In the genomic region with DNA sequence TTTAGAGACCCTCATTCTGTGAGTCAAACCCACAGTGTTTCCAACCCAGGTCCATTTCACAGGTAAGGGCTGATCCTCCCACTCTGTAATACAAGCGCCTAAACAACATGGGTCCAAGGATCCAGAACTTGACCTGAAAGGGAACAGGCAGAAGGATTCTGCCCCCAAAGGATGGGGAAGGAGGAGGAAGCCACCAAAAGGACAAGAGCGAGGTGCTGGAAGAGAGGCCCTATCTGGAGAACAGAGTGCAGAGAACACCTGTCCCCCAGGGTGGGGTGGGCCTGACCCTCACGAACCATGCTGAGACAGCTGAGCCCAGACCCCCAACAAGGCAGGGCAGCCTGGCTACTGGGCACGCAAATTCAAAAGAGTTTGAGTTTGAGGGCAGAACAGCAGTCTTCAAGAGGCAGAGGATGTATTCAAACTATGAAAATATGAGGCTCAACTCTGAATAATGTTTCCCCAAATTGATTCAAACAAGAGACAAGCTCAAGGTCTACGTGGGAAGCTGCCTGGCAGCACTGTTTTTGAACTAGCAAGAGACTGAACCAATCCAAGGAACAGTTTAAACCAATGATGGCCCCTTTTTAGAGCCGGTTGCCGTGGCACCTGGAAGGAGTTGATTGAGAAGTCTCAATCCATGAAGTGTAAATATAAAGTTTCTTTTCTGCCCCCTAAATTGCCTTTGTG, we compare ENCODE assay signal across 18 cellular contexts.
DNase-seq lines count a peak whose midpoint lies in the region; ATAC-seq and TF ChIP-seq lines count a peak whose summit lies in the region.
"Had no signal": no experiment of that assay in that cellular context is flagged by ENCODE, and none has a peak within 500 bp of the region (broad histone marks: within the 10 kb centered on the region; RNA-seq: fewer than 3 reads in every experiment).

No MANE protein-coding gene starts in this region.

- H3K4me3 ChIP-seq in GM23248 (no peak overlapping the region), SK-N-SH (ENCODE audit: low read depth in 2 of 2, low read length in 1 of 2) (no peak overlapping the region), liver (ENCODE audit: low read depth in 1 of 3, low read length in 3 of 3) (peak overlapping the region; percentile 18 to 29 (median 19)), skeletal muscle satellite cell (ENCODE audit: low read length) (no peak overlapping the region)
- H3K4me3 ChIP-seq: GM12878, GM23338, SJSA1 had no signal

- POLR2A ChIA-PET in SK-N-SH (lab: Yijun Ruan, JAX): no interaction called here

- H3K27me3 ChIP-seq in GM23248 (replicated peaks; ENCODE audit: insufficient read depth): no peaks in the 10 kb centered on the region
- H3K27me3 ChIP-seq in SK-N-SH (ENCODE audit: insufficient read depth): no peaks in the 10 kb centered on the region
- H3K27me3 ChIP-seq in liver (ENCODE audit: control insufficient read depth in 4 of 4, insufficient read depth in 4 of 4, low read length in 3 of 4): no peaks in the 10 kb centered on the region
- H3K27me3 ChIP-seq in skeletal muscle satellite cell (ENCODE audit: control insufficient read depth, insufficient read depth, low read length): peaks cover 4% of the 10 kb centered on the region
- H3K27me3 ChIP-seq: BE2C, SJSA1 had no signal

- CTCF ChIA-PET in SK-N-SH (lab: Yijun Ruan, JAX): interaction anchor here (1.5 kb wide), 1 partner anchor 9 kb away, joined by 3 read pairs; no protein-coding TSS in a partner anchor

- no peak for TF ChIP-seq EP300 in SK-N-SH (IDR thresholded peaks at IDR 0.05; ENCODE audit: borderline replicate concordance in 1 of 2, low read depth in 1 of 2, low read length in 1 of 2)

- H3K4me1 ChIP-seq in GM23248 (ENCODE audit: insufficient read depth) (peaks cover 17% of the 10 kb centered on the region), SK-N-SH (ENCODE audit: control insufficient read depth in 1 of 2, insufficient read depth in 2 of 2, low read depth in 1 of 2, low read length in 1 of 2) (no peaks in the 10 kb centered on the region; a peak in 2 of 4 replicates), liver (ENCODE audit: control insufficient read depth in 4 of 4, insufficient read depth in 4 of 4, low read length in 3 of 4) (peaks cover 7 to 71% (median 40%) of the 10 kb centered on the region in 4 donors), skeletal muscle satellite cell (ENCODE audit: control insufficient read depth, insufficient read depth, low read length) (peaks cover 29% of the 10 kb centered on the region)
- H3K4me1 ChIP-seq: BE2C had no signal

- TF ChIP-seq CTCF in SK-N-SH (IDR thresholded peaks at IDR 0.05): no peak
- no peak for TF ChIP-seq CTCF in liver (IDR thresholded peaks at IDR 0.05; ENCODE audit: low read depth, low read length, missing input control)

- H3K4me2 ChIP-seq in GM23248 (ENCODE audit: unreplicated experiment): peak overlapping the region; percentile 6
- 0 out of 2 replicates have a peak overlapping the region, but pooled peaks have one; percentile 12 for H3K4me2 ChIP-seq in SK-N-SH
- H3K4me2 ChIP-seq in skeletal muscle satellite cell (ENCODE audit: low read length): peak overlapping the region; percentile 64
- H3K4me2 ChIP-seq: GM23338 had no signal

- H3K27ac ChIP-seq in GM23248 (no peak overlapping the region), SK-N-SH (ENCODE audit: low read depth in 2 of 2, low read length in 1 of 2) (no peak overlapping the region), liver (ENCODE audit: low read depth in 1 of 2, low read length in 2 of 2) (peak overlapping the region; percentile 88 to 93)
- H3K27ac ChIP-seq: RWPE1, SJSA1 had no signal

- H3K36me3 ChIP-seq in GM23248 (ENCODE audit: low read depth): no peaks in the 10 kb centered on the region
- H3K36me3 ChIP-seq in SK-N-SH (replicated peaks in 1 of 2; ENCODE audit: control insufficient read depth in 1 of 2, insufficient read depth in 2 of 2, low read length in 1 of 2): no peaks in the 10 kb centered on the region
- no peaks in the 10 kb centered on the region for H3K36me3 ChIP-seq in liver (ENCODE audit: control insufficient read depth in 4 of 4, insufficient read depth in 3 of 4, low read depth in 1 of 4, low read length in 3 of 4)
- no peaks in the 10 kb centered on the region for H3K36me3 ChIP-seq in skeletal muscle satellite cell (ENCODE audit: insufficient read depth, low read length)
- H3K36me3 ChIP-seq: BE2C, SJSA1 had no signal

- in situ Hi-C loops in GM23248 (cut with MboI): no loop called here

- DNase-seq in GM23248 (no peak), SK-N-SH (no peak), DMS79 treated with DMSO at 0.1 percent for 48 hours (lab: John Stamatoyannopoulos, UW) (no peak)
- DNase-seq in stimulated activated CD4-positive, alpha-beta T cell treated with anti-CD3 and anti-CD28 coated beads, Interleukin-4, amount 100 ng/mL, for 4 hours: no peak
- DNase-seq: BE2C; CD4-positive, alpha-beta T cell; GDM1; NCI-H1417; NCI-H187 treated with DMSO at 0.1 percent for 48 hours; NCI-H2171; NCI-H69 had no signal

- H3K79me2 ChIP-seq in GM23248 (ENCODE audit: insufficient read depth): no peaks in the 10 kb centered on the region
- H3K79me2 ChIP-seq in SK-N-SH (ENCODE audit: insufficient read depth): no peaks in the 10 kb centered on the region

- ATAC-seq in GM21515 (IDR thresholded peaks at IDR 0.05; ENCODE audit: unreplicated experiment): no peak
- ATAC-seq: GM12878, GM23338 had no signal

- H3F3A ChIP-seq in GM23248 (ENCODE audit: insufficient read depth) (no peaks in the 10 kb centered on the region), SK-N-SH (replicated peaks; ENCODE audit: insufficient read depth) (no peaks in the 10 kb centered on the region)

- H3K9me3 ChIP-seq in GM23248 (ENCODE audit: low read depth) (no peaks in the 10 kb centered on the region), SK-N-SH (no peaks in the 10 kb centered on the region), liver (ENCODE audit: control insufficient read depth in 4 of 4, low read length in 3 of 4) (peaks cover 0 to 3% (median 0%) of the 10 kb centered on the region in 4 donors), skeletal muscle satellite cell (replicated peaks; ENCODE audit: low read length) (no peaks in the 10 kb centered on the region)
- H3K9me3 ChIP-seq: BE2C, SJSA1 had no signal

- H4K20me1 ChIP-seq in GM23248 (ENCODE audit: insufficient read depth): no peaks in the 10 kb centered on the region
- H4K20me1 ChIP-seq in SK-N-SH (ENCODE audit: insufficient read depth): no peaks in the 10 kb centered on the region

- no peak overlapping the region for H3K9ac ChIP-seq in GM23248
- H3K9ac ChIP-seq in SK-N-SH: no peak overlapping the region
- peak overlapping the region; percentile 66 to 93 for H3K9ac ChIP-seq in liver (ENCODE audit: low read depth in 1 of 2, low read length in 2 of 2)
- no peak overlapping the region for H3K9ac ChIP-seq in skeletal muscle satellite cell (ENCODE audit: low read depth, low read length)

- H3K9me2 ChIP-seq in GM23248 (ENCODE audit: insufficient read depth): no peaks in the 10 kb centered on the region
- no peaks in the 10 kb centered on the region for H3K9me2 ChIP-seq in SK-N-SH

- H2AFZ ChIP-seq in GM23248: no peak overlapping the region
- H2AFZ ChIP-seq in SK-N-SH (ENCODE audit: low read depth): no peak overlapping the region
- H2AFZ ChIP-seq: GM23338 had no signal

- 86 to 91% methylated on average over 7 of the region's 7 CpGs for WGBS in GM23248 (ENCODE audit: low coverage in 1 of 2, low lambda C conversion rate in 2 of 2, missing lambda C conversion rate in 2 of 2), 2 experiments
- WGBS in SK-N-SH (ENCODE audit: low lambda C conversion rate): 79% methylated on average over 7 of the region's 7 CpGs
- WGBS in liver: 48% methylated on average over 7 of the region's 7 CpGs

- TF ChIP-seq RAD21 in SK-N-SH (IDR thresholded peaks at IDR 0.05; ENCODE audit: low read length) (no peak), liver (IDR thresholded peaks at IDR 0.05) (no peak)

TF ChIP-seq in liver, 16 proteins besides CTCF, POLR2A, EP300 and RAD21:
- TF ChIP-seq HNF4A (conservative IDR thresholded peaks at IDR 0.05): peak in 1 of 2 donors; percentile 1
- TF ChIP-seq, protein P1, sequence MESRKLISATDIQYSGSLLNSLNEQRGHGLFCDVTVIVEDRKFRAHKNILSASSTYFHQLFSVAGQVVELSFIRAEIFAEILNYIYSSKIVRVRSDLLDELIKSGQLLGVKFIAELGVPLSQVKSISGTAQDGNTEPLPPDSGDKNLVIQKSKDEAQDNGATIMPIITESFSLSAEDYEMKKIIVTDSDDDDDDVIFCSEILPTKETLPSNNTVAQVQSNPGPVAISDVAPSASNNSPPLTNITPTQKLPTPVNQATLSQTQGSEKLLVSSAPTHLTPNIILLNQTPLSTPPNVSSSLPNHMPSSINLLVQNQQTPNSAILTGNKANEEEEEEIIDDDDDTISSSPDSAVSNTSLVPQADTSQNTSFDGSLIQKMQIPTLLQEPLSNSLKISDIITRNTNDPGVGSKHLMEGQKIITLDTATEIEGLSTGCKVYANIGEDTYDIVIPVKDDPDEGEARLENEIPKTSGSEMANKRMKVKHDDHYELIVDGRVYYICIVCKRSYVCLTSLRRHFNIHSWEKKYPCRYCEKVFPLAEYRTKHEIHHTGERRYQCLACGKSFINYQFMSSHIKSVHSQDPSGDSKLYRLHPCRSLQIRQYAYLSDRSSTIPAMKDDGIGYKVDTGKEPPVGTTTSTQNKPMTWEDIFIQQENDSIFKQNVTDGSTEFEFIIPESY (IDR thresholded peaks at IDR 0.05): no peak

Comparison
In these comparisons a context has a peak if more than half of its experiments do, and no peak if none do; other contexts are left out.
1. H3K27ac ChIP-seq: peak in liver (2 of 2); none in GM23248 (single experiment) and SK-N-SH (0 of 2).
2. H3K4me2 ChIP-seq: peak in every context shown above with its lines; median percentile 64 in skeletal muscle satellite cell; 12 in SK-N-SH; 6 in GM23248.
3. H3K4me3 ChIP-seq: peak in liver (3 of 3); none in GM23248 (single experiment), SK-N-SH (0 of 2) and skeletal muscle satellite cell (single experiment).
4. H3K9ac ChIP-seq: peak in liver (2 of 2); none in GM23248 (single experiment), SK-N-SH (single experiment) and skeletal muscle satellite cell (single experiment).